Comparison of ENCODE assay signal across 9 cellular contexts in the genomic region with DNA sequence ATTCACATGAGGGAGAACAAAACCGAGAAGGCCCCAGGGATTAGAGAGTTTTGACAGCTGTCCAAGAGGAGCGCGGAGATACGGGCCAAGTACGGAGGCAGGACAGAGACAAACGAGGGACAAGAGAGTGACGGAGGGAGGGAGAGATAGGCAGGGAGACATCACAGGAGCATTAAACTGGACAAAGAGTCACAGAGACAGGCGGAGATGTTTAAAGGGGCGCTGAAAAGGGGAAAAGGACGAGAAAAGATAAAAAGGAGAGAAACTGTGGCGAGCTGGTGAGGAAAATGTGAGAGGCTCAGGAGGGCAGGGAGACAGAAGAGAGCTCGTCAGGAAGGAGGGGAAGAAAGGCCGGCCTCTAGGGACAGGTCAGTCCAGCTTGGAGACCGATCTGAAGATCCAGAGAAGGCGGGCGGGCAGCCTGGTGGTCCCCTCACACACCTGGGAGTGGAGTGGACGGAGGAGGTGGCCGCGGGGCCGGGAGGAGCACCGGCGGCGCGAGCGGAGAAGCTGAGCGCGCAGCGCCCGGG. TPM values are rescaled to one million over a fixed set of nuclear protein-coding genes. Genes with fewer than 3 reads are reported as not detected.
A peak's percentile ranks its signal among the peaks of the same experiment; 100 is the strongest.
DNase-seq lines count a peak whose midpoint lies in the region; ATAC-seq and TF ChIP-seq lines count a peak whose summit lies in the region.
"Had no signal": no experiment of that assay in that cellular context is flagged by ENCODE, and none has a peak within 500 bp of the region (broad histone marks: within the 10 kb centered on the region; RNA-seq: fewer than 3 reads in every experiment).

No MANE protein-coding gene starts in this region.

- H3K36me3 Mint-ChIP-seq in T-helper 2 cell treated with Interferon-gamma antibody and Interleukin-4, amounts not matched to agents 5 μg/mL and 100 μg/mL, for 36 hours (ENCODE audit: low read depth), result no peaks in the 10 kb centered on the region

- no peak for TF ChIP-seq CTCF in right lobe of liver (IDR thresholded peaks at IDR 0.05)
- no peak for TF ChIP-seq CTCF in testis (IDR thresholded peaks at IDR 0.05)

- H3K4me3 Mint-ChIP-seq in T-helper 2 cell treated with Interferon-gamma antibody and Interleukin-4, amounts not matched to agents 5 μg/mL and 100 μg/mL, for 36 hours, result peak overlapping the region; percentile 80

- H3K4me1 Mint-ChIP-seq in T-helper 2 cell treated with Interferon-gamma antibody and Interleukin-4, amounts not matched to agents 5 μg/mL and 100 μg/mL, for 36 hours (ENCODE audit: low read depth), result peaks cover 10% of the 10 kb centered on the region

- H3K27ac Mint-ChIP-seq in T-helper 2 cell treated with Interferon-gamma antibody and Interleukin-4, amounts not matched to agents 5 μg/mL and 100 μg/mL, for 36 hours, result peak overlapping the region; percentile 46

- no peaks in the 10 kb centered on the region for H3K36me3 ChIP-seq in right lobe of liver
- no peaks in the 10 kb centered on the region for H3K36me3 ChIP-seq in testis (ENCODE audit: low read depth, missing control alignments)

- WGBS in right lobe of liver (ENCODE audit: insufficient coverage, low coverage, low lambda C conversion rate, missing lambda C conversion rate), result 29% methylated on average over 14 of the region's 29 CpGs
- 3 to 4% methylated on average over 29 of the region's 29 CpGs for WGBS in testis, 2 donors

- H3K4me3 ChIP-seq in right lobe of liver (peak overlapping the region; percentile 62 to 68 (median 67)), testis (peak overlapping the region; percentile 74 to 76)

- H3K9me3 ChIP-seq in right lobe of liver (no peaks in the 10 kb centered on the region), testis (no peaks in the 10 kb centered on the region)

- TF ChIP-seq POLR2A in right lobe of liver (IDR thresholded peaks at IDR 0.05) (no peak), testis (IDR thresholded peaks at IDR 0.05) (no peak)

- peaks cover 33% of the 10 kb centered on the region for H3K27me3 Mint-ChIP-seq in T-helper 2 cell treated with Interferon-gamma antibody and Interleukin-4, amounts not matched to agents 5 μg/mL and 100 μg/mL, for 36 hours (ENCODE audit: low read depth)

- no peaks in the 10 kb centered on the region for H3K27me3 ChIP-seq in right lobe of liver
- no peaks in the 10 kb centered on the region for H3K27me3 ChIP-seq in testis

- DNase-seq in T-helper 2 cell treated with Interferon-gamma antibody and Interleukin-4, amounts not matched to agents 5 μg/mL and 100 μg/mL, for 36 hours (ENCODE audit: low spot score), result no peak
- DNase-seq in T-helper 2 cell, result no peak
- DNase-seq in NCI-H748 (lab: John Stamatoyannopoulos, UW; ENCODE audit: unreplicated experiment), result peak; percentile 79
- DNase-seq in right lobe of liver, result peak in 2 of 3 donors; percentile 32 to 54
- DNase-seq in testis, result peak; percentile 74
- no peak for DNase-seq in CD1c-positive myeloid dendritic cell (ENCODE audit: extremely low spot score)
- no peak for DNase-seq in LoVo (ENCODE audit: low spot score)
- DNase-seq: DND-41 had no signal

- peaks cover 0 to 7% (median 0%) of the 10 kb centered on the region in 4 donors for H3K4me1 ChIP-seq in right lobe of liver
- peaks cover 6% of the 10 kb centered on the region for H3K4me1 ChIP-seq in testis

- H3K9me3 Mint-ChIP-seq in T-helper 2 cell treated with Interferon-gamma antibody and Interleukin-4, amounts not matched to agents 5 μg/mL and 100 μg/mL, for 36 hours, result no peaks in the 10 kb centered on the region

- peak; percentile 14 to 35 (median 18) for ATAC-seq in right lobe of liver

- intact Hi-C loops in right lobe of liver (cut with DNase I) (no loop called here), testis (cut with DNase I; ENCODE audit: low total_unique reads) (no loop called here)

- peak overlapping the region; percentile 81 for H3K27ac ChIP-seq in cingulate gyrus (ENCODE audit: low read depth, low read length)
- H3K27ac ChIP-seq in right lobe of liver, result peak overlapping the region; percentile 14 to 69 (median 43)
- H3K27ac ChIP-seq in testis, result peak overlapping the region; percentile 74 to 88

RNA-seq across cellular contexts. Expression of gene KALRN, which starts 0.8 kb away (rescaled TPM):
- total RNA-seq in right lobe of liver (10 to 100 TPM; 15.4 to 27.4 (median 22.1) TPM), testis (10 to 100 TPM; 64.1 to 76.1 TPM)
- 32.5 TPM for polyA plus RNA-seq in testis (ENCODE audit: insufficient read depth, low read depth, low replicate concordance)

RNA-seq across cellular contexts. Expression of gene ROPN1, which starts 40.5 kb away (rescaled TPM):
- total RNA-seq in right lobe of liver (not detected), testis (100 to 1,000 TPM in 1 of 2 donors, 10 to 100 TPM in 1; 80.8 to 139 TPM)
- polyA plus RNA-seq in testis (ENCODE audit: insufficient read depth, low read depth, low replicate concordance), result 374 TPM

Comparison
In these comparisons a context has a peak if more than half of its experiments do, and no peak if none do; other contexts are left out.
1. DNase-seq: peak in NCI-H748 (single experiment), right lobe of liver (2 of 3) and testis (single experiment); none in T-helper 2 cell treated with Interferon-gamma antibody and Interleukin-4, amounts not matched to agents 5 μg/mL and 100 μg/mL, for 36 hours (single experiment), T-helper 2 cell (0 of 5), CD1c-positive myeloid dendritic cell (single experiment) and LoVo (single experiment).
2. RNA of gene ROPN1, which starts 40.5 kb away (total RNA-seq): 80.8 to 139 TPM in testis; not detected in right lobe of liver; every median in the first group is over 10 times any median in the second.
3. Peak in every context shown above with its lines, with median percentiles within 50 percentile points of each other: H3K27ac ChIP-seq.